In the genomic region with DNA sequence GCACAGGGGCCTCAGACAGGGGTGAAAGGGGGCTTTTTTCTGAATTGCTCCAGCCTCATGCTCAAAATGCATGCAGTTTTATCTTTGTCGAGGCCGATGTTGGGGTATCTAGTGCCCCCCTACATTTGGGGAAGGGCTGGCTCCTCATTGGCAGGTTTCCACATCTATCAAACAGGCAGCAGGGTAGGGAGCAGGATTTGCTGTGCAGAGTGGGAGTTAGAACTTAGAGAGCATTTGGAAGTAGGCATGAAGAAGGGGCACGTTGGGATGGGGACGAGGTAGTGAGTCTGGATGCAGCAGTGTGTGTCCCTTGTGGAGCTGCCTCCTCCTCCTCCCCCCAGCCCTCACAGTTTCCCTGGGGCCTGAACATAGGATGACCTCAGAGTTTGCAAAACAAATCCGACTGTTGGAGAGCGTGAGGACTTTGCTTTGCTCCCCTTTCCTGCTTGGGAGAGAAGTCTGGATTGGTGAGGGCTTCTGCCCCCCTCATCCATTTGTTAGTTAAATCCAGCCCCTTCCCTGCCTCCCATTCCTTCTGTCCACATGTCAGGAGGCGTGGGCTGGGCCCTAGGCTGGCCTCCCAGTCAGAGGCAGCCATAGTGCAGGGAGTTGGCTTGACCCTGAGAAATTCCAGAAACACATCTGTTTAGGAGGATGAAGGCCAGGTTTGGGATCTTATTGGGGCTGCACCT, we compare ENCODE assay signal across 12 cellular contexts. TPM values are rescaled to one million over a fixed set of nuclear protein-coding genes. Genes with fewer than 3 reads are reported as not detected.
DNase-seq lines count a peak whose midpoint lies in the region; ATAC-seq and TF ChIP-seq lines count a peak whose summit lies in the region.
"Had no signal": no experiment of that assay in that cellular context is flagged by ENCODE, and none has a peak within 500 bp of the region (broad histone marks: within the 10 kb centered on the region; RNA-seq: fewer than 3 reads in every experiment).

No MANE protein-coding gene starts in this region.

- no peak for TF ChIP-seq CTCF in 22Rv1 (IDR thresholded peaks at IDR 0.05)
- TF ChIP-seq CTCF in RWPE1 (conservative IDR thresholded peaks at IDR 0.05; ENCODE audit: low read depth), result no peak

- CTCF ChIA-PET in RWPE1 (lab: Yijun Ruan, JAX), result no interaction called here

- peak overlapping the region; percentile 59 for H3K27ac ChIP-seq in 22Rv1
- peak overlapping the region; percentile 96 for H3K27ac ChIP-seq in cingulate gyrus (ENCODE audit: low read depth, low read length)
- peak overlapping the region; percentile 23 for H3K27ac ChIP-seq in mesodermal cell (ENCODE audit: low read depth, low read length, severe bottlenecking)
- H3K27ac ChIP-seq in RWPE1, result no peak overlapping the region
- H3K27ac ChIP-seq: HL-60 had no signal

- no peak for TF ChIP-seq RAD21 in Ishikawa (IDR thresholded peaks at IDR 0.05; ENCODE audit: low read depth)

- POLR2A ChIA-PET in RWPE1 (lab: Yijun Ruan, JAX; ENCODE audit: low non-redundant PET), result no interaction called here

- TF ChIP-seq EP300 in Ishikawa (IDR thresholded peaks at IDR 0.05; ENCODE audit: borderline replicate concordance), result no peak

- no peak for DNase-seq in RWPE1 (ENCODE audit: low spot score)
- DNase-seq in NCI-H128 (lab: John Stamatoyannopoulos, UW; ENCODE audit: unreplicated experiment), result no peak
- no peak for DNase-seq in SKM-1 treated with dmso at 0.1 percent for 144 hours (lab: John Stamatoyannopoulos, UW; ENCODE audit: unreplicated experiment)
- DNase-seq: CD4-positive, CD25-positive, alpha-beta regulatory T cell; effector CD8-positive, alpha-beta T cell; naive thymus-derived CD4-positive, alpha-beta T cell had no signal

- H3K9me3 ChIP-seq in mesodermal cell (ENCODE audit: control insufficient read depth, low read length), result no peaks in the 10 kb centered on the region

- H3K4me3 ChIP-seq in mesodermal cell (ENCODE audit: extremely low read depth, insufficient read depth, low read length, poor library complexity, severe bottlenecking), result no peak overlapping the region

- no peaks in the 10 kb centered on the region for H3K36me3 ChIP-seq in mesodermal cell (ENCODE audit: control insufficient read depth, insufficient read depth, low read length)

- ATAC-seq in GM21576 (IDR thresholded peaks at IDR 0.05; ENCODE audit: unreplicated experiment), result no peak
- ATAC-seq: naive thymus-derived CD4-positive, alpha-beta T cell had no signal

- H3K4me1 ChIP-seq in mesodermal cell (ENCODE audit: control insufficient read depth, insufficient read depth, low read length, poor library complexity, severe bottlenecking), result peaks cover 11% of the 10 kb centered on the region

- 60% methylated on average over 5 of the region's 7 CpGs; no CpG with 5 or more reads in 1 of the 2 experiments for WGBS in mesodermal cell (ENCODE audit: insufficient coverage in 2 of 2), 2 experiments

TF ChIP-seq in Ishikawa, 13 proteins besides CTCF, POLR2A, EP300 and RAD21:
- TF ChIP-seq TAF1 (IDR thresholded peaks at IDR 0.05; ENCODE audit: low read depth) (0 out of 2 replicates have a peak, but pooled peaks have one; percentile 5), YY1 (IDR thresholded peaks at IDR 0.05; ENCODE audit: low read depth) (peak; percentile 42; the same call in 1 of the 2 replicates), FOXM1 (IDR thresholded peaks at IDR 0.05; ENCODE audit: borderline replicate concordance, low read depth) (no peak)

RNA-seq across cellular contexts. Expression of gene GPR37L1, which starts 36.9 kb away (rescaled TPM):
- polyA plus RNA-seq in mesodermal cell (2013, experiment 1 of 2), result not detected
- not detected for polyA plus RNA-seq in mesodermal cell (2013, experiment 2 of 2)

RNA-seq across cellular contexts. Expression of gene ARL8A, which starts 58.7 kb away (rescaled TPM):
- polyA plus RNA-seq in mesodermal cell (2013, experiment 1 of 2), result 53.1 TPM
- polyA plus RNA-seq in mesodermal cell (2013, experiment 2 of 2), result 46.4 TPM
